Comparison of ENCODE assay signal across 16 cellular contexts in genomic region chr3:103126111-103126510, GRCh38.
DNase-seq lines count a peak whose midpoint lies in the region; ATAC-seq, FAIRE-seq and TF ChIP-seq lines count a peak whose summit lies in the region.
"Had no signal": no experiment of that assay in that cellular context is flagged by ENCODE, and none has a peak within 500 bp of the region (broad histone marks: within the 10 kb centered on the region; RNA-seq: fewer than 3 reads in every experiment).

No MANE protein-coding gene starts in this region.

- H3K4me1 Mint-ChIP-seq in Calu3 (ENCODE audit: low read depth, unreplicated experiment) = peaks cover 25% of the 10 kb centered on the region
- H3K4me1 Mint-ChIP-seq: activated naive CD8-positive, alpha-beta T cell treated with anti-CD3 and anti-CD28 coated beads, Interleukin-2, amount 50 U/mL, for 24 hours had no signal

- no peak for TF ChIP-seq CTCF in Calu3 (IDR thresholded peaks at IDR 0.05; ENCODE audit: unreplicated experiment)
- TF ChIP-seq CTCF in heart right ventricle (IDR thresholded peaks at IDR 0.05) = no peak

- no peak overlapping the region for H3K4me3 Mint-ChIP-seq in Calu3 (ENCODE audit: low read depth, unreplicated experiment)
- H3K4me3 Mint-ChIP-seq: activated naive CD8-positive, alpha-beta T cell treated with anti-CD3 and anti-CD28 coated beads, Interleukin-2, amount 50 U/mL, for 24 hours had no signal

- 83 to 92% methylated on average over 1 of the region's 1 CpG for WGBS in heart right ventricle, 2 donors

- ATAC-seq in GM19324 (IDR thresholded peaks at IDR 0.05; ENCODE audit: low FRiP score, unreplicated experiment) = peak; percentile 65
- peak; percentile 34 for ATAC-seq in HG03108 (IDR thresholded peaks at IDR 0.05; ENCODE audit: unreplicated experiment)
- no peak for ATAC-seq in GM21515 (IDR thresholded peaks at IDR 0.05; ENCODE audit: unreplicated experiment)
- ATAC-seq in heart right ventricle = no peak
- ATAC-seq: activated CD4-positive, CD25-positive, alpha-beta regulatory T cell treated with anti-CD3 and anti-CD28 coated beads, Interleukin-2, amount 50 U/mL, for 24 hours; activated naive CD8-positive, alpha-beta T cell treated with anti-CD3 and anti-CD28 coated beads, Interleukin-2, amount 50 U/mL, for 24 hours; heart left ventricle; left cardiac atrium had no signal

- DNase-seq in Calu3 (peak; percentile 4), astrocyte of the hippocampus (ENCODE audit: low read depth, low spot score) (peak; percentile 17), activated gamma-delta T cell (lab: John Stamatoyannopoulos, UW) (no peak), H54 (ENCODE audit: insufficient read length, low spot score) (no peak), heart right ventricle (no peak)
- DNase-seq: activated naive CD8-positive, alpha-beta T cell treated with anti-CD3 and anti-CD28 coated beads, Interleukin-2, amount 50 U/mL, for 24 hours; activated T-cell treated with anti-CD3 and anti-CD28 coated beads for 4 hours; DMS153; heart left ventricle; left cardiac atrium; NCI-H187; NCI-H524 had no signal

- no peaks in the 10 kb centered on the region for H3K9me3 Mint-ChIP-seq in Calu3 (ENCODE audit: low read depth, unreplicated experiment)

- BruUV-seq in Calu3 (replicated peaks; lab: Mats Ljungman, UMichigan) = no TSS peak

- no peaks in the 10 kb centered on the region for H3K36me3 Mint-ChIP-seq in Calu3 (ENCODE audit: insufficient read depth, unreplicated experiment)

- no peaks in the 10 kb centered on the region for H3K4me1 ChIP-seq in heart right ventricle
- H3K4me1 ChIP-seq: heart left ventricle had no signal

- no peaks in the 10 kb centered on the region for H3K27me3 Mint-ChIP-seq in Calu3 (ENCODE audit: unreplicated experiment)
- H3K27me3 Mint-ChIP-seq: activated naive CD8-positive, alpha-beta T cell treated with anti-CD3 and anti-CD28 coated beads, Interleukin-2, amount 50 U/mL, for 24 hours had no signal

- H3K27ac Mint-ChIP-seq in Calu3 (ENCODE audit: unreplicated experiment) = peak overlapping the region; percentile 76
- H3K27ac Mint-ChIP-seq: activated naive CD8-positive, alpha-beta T cell treated with anti-CD3 and anti-CD28 coated beads, Interleukin-2, amount 50 U/mL, for 24 hours had no signal

- intact Hi-C loops in Calu3 (cut with micrococcal nuclease; ENCODE audit: unreplicated experiment) = loop anchor here (2.0 to 5.0 kb wide), 4 partner anchors 39 to 454 kb away; no protein-coding TSS in a partner anchor
- intact Hi-C loops in heart right ventricle (cut with DNase I) = no loop called here

- no peaks in the 10 kb centered on the region for H3K9me3 ChIP-seq in heart right ventricle
- H3K9me3 ChIP-seq: heart left ventricle had no signal

- TF ChIP-seq POLR2A in H54 (IDR thresholded peaks at IDR 0.05; ENCODE audit: low read depth, low read length) = no peak

- CTCF ChIA-PET in Calu3 (lab: Charles Lee) = interaction anchor here (0.7 to 1.1 kb wide), 2 partner anchors 71 to 166 kb away, joined by 3 read pairs; no protein-coding TSS in a partner anchor

- H3K4me3 ChIP-seq in heart right ventricle = no peak overlapping the region
- H3K4me3 ChIP-seq: heart left ventricle had no signal

- H3K27me3 ChIP-seq in heart right ventricle = no peaks in the 10 kb centered on the region
- H3K27me3 ChIP-seq: heart left ventricle had no signal

- no peak overlapping the region for H3K27ac ChIP-seq in heart right ventricle
- H3K27ac ChIP-seq: heart left ventricle had no signal

- no peak for FAIRE-seq in H54 (lab: Jason Lieb, UNC)

- H3K36me3 ChIP-seq in heart right ventricle = no peaks in the 10 kb centered on the region
- H3K36me3 ChIP-seq: heart left ventricle had no signal

Comparison
In these comparisons a context has a peak if more than half of its experiments do, and no peak if none do; other contexts are left out.
1. DNase-seq: peak in Calu3 (single experiment) and astrocyte of the hippocampus (single experiment); none in activated gamma-delta T cell (single experiment), H54 (single experiment) and heart right ventricle (0 of 2).
2. ATAC-seq: peak in GM19324 (single experiment) and HG03108 (single experiment); none in GM21515 (single experiment) and heart right ventricle (0 of 8).